Comparison of ENCODE assay signal across 29 cellular contexts in genomic region chr6:27728442-27728841, GRCh38.
"Had no signal": no experiment of that assay in that cellular context is flagged by ENCODE, and none has a peak within 500 bp of the region (broad histone marks: within the 10 kb centered on the region; RNA-seq: fewer than 3 reads in every experiment).

No MANE protein-coding gene starts in this region.

- H3K9me3 Mint-ChIP-seq: stimulated activated effector memory CD8-positive, alpha-beta T cell treated with anti-CD3 and anti-CD28 coated beads, Interleukin-12 subunit alpha, Interleukin-12 subunit beta, amount 100 ng/mL, for 72 hours; stimulated activated memory B cell treated with anti-CD40 and anti-IgM and Interleukin-4, amounts not matched to agents 10 μg/mL and 1 μg/mL and 100 μg/mL, for 72 hours; stimulated activated naive CD8-positive, alpha-beta T cell treated with anti-CD3 and anti-CD28 coated beads, Interleukin-15, amount 100 ng/mL, for 72 hours; stimulated activated naive CD8-positive, alpha-beta T cell treated with anti-CD3 and anti-CD28 coated beads, Interleukin-15, Interleukin-2, amounts not matched to agents 100 ng/mL and 50 ng/mL, for 24 hours; type B pancreatic cell had no signal

- H3K4me3 Mint-ChIP-seq: stimulated activated effector memory CD8-positive, alpha-beta T cell treated with anti-CD3 and anti-CD28 coated beads, Interleukin-12 subunit alpha, Interleukin-12 subunit beta, amount 100 ng/mL, for 72 hours; stimulated activated memory B cell treated with anti-CD40 and anti-IgM and Interleukin-4, amounts not matched to agents 10 μg/mL and 1 μg/mL and 100 μg/mL, for 72 hours; stimulated activated naive B cell treated with anti-CD40 and anti-IgM and Interleukin-4, amounts not matched to agents 10 μg/mL and 1 μg/mL and 100 μg/mL, for 72 hours; stimulated activated naive CD8-positive, alpha-beta T cell treated with anti-CD3 and anti-CD28 coated beads, Interleukin-15, amount 100 ng/mL, for 72 hours; stimulated activated naive CD8-positive, alpha-beta T cell treated with anti-CD3 and anti-CD28 coated beads, Interleukin-15, Interleukin-2, amounts not matched to agents 100 ng/mL and 50 ng/mL, for 24 hours; type B pancreatic cell had no signal

- H3K27ac ChIP-seq: stomach, suprapubic skin, testis, thoracic aorta, thyroid gland, tibial artery, tibial nerve, transverse colon, upper lobe of left lung, upper lobe of right lung, uterus, vagina had no signal

- H3K27ac Mint-ChIP-seq: stimulated activated effector memory CD8-positive, alpha-beta T cell treated with anti-CD3 and anti-CD28 coated beads, Interleukin-12 subunit alpha, Interleukin-12 subunit beta, amount 100 ng/mL, for 72 hours; stimulated activated memory B cell treated with anti-CD40 and anti-IgM and Interleukin-4, amounts not matched to agents 10 μg/mL and 1 μg/mL and 100 μg/mL, for 72 hours; stimulated activated naive B cell treated with anti-CD40 and anti-IgM and Interleukin-4, amounts not matched to agents 10 μg/mL and 1 μg/mL and 100 μg/mL, for 72 hours; stimulated activated naive CD8-positive, alpha-beta T cell treated with anti-CD3 and anti-CD28 coated beads, Interleukin-15, Interleukin-2, amounts not matched to agents 100 ng/mL and 50 ng/mL, for 24 hours; type B pancreatic cell had no signal

- DNase-seq: stimulated activated CD4-positive, alpha-beta T cell treated with anti-CD3 and anti-CD28 coated beads, Interleukin-2, amount 100 ng/mL, for 48 hours; stimulated activated CD4-positive, alpha-beta T cell treated with anti-CD3 and anti-CD28 coated beads, Interleukin-4, amount 100 ng/mL, for 1 hour; stimulated activated CD4-positive, alpha-beta T cell treated with anti-CD3 and anti-CD28 coated beads, Interleukin-4, amount 100 ng/mL, for 24 hours; stimulated activated CD4-positive, alpha-beta T cell treated with anti-CD3 and anti-CD28 coated beads, Interleukin-4, amount 100 ng/mL, for 4 hours; stimulated activated CD8-positive, alpha-beta memory T cell treated with anti-CD3 and anti-CD28 coated beads, Interleukin-4, amount 100 ng/mL, for 48 hours; stimulated activated naive B cell treated with anti-CD40 and anti-IgM and Interleukin-4, amounts not matched to agents 10 μg/mL and 1 μg/mL and 100 μg/mL, for 72 hours; stimulated activated naive CD4-positive, alpha-beta T cell; stimulated activated naive CD4-positive, alpha-beta T cell treated with Interleukin-2 at 50 U/mL for 16 hours; stimulated activated naive CD8-positive, alpha-beta T cell treated with anti-CD3 and anti-CD28 coated beads, Interleukin-15, amount 100 ng/mL, for 72 hours; stimulated activated naive CD8-positive, alpha-beta T cell treated with anti-CD3 and anti-CD28 coated beads, Interleukin-15, Interleukin-2, amounts not matched to agents 100 U/mL and 50 U/mL, for 24 hours; stomach; substantia nigra; testis; thyroid gland; tibial artery; transverse colon; trophoblast cell; upper lobe of left lung; upper lobe of right lung; uterus had no signal

- H3K4me3 ChIP-seq: stomach, suprapubic skin, thoracic aorta, thyroid gland, tibial artery, tibial nerve, transverse colon, upper lobe of left lung, upper lobe of right lung, uterus, vagina had no signal

- H3K36me3 Mint-ChIP-seq: stimulated activated effector memory CD8-positive, alpha-beta T cell treated with anti-CD3 and anti-CD28 coated beads, Interleukin-12 subunit alpha, Interleukin-12 subunit beta, amount 100 ng/mL, for 72 hours; stimulated activated memory B cell treated with anti-CD40 and anti-IgM and Interleukin-4, amounts not matched to agents 10 μg/mL and 1 μg/mL and 100 μg/mL, for 72 hours; stimulated activated naive B cell treated with anti-CD40 and anti-IgM and Interleukin-4, amounts not matched to agents 10 μg/mL and 1 μg/mL and 100 μg/mL, for 72 hours; type B pancreatic cell had no signal

- H3K4me1 ChIP-seq: stomach, suprapubic skin, testis, thyroid gland, tibial artery, tibial nerve, transverse colon, upper lobe of left lung, upper lobe of right lung, uterus, vagina had no signal

- H3K27me3 ChIP-seq: testis, thyroid gland, tibial nerve, upper lobe of left lung, uterus, vagina had no signal

- H3K4me1 Mint-ChIP-seq: stimulated activated effector memory CD8-positive, alpha-beta T cell treated with anti-CD3 and anti-CD28 coated beads, Interleukin-12 subunit alpha, Interleukin-12 subunit beta, amount 100 ng/mL, for 72 hours; stimulated activated memory B cell treated with anti-CD40 and anti-IgM and Interleukin-4, amounts not matched to agents 10 μg/mL and 1 μg/mL and 100 μg/mL, for 72 hours; stimulated activated naive B cell treated with anti-CD40 and anti-IgM and Interleukin-4, amounts not matched to agents 10 μg/mL and 1 μg/mL and 100 μg/mL, for 72 hours; stimulated activated naive CD8-positive, alpha-beta T cell treated with anti-CD3 and anti-CD28 coated beads, Interleukin-15, amount 100 ng/mL, for 72 hours had no signal

- H3K9me3 ChIP-seq: suprapubic skin, testis, thoracic aorta, thyroid gland, tibial artery, tibial nerve, transverse colon, upper lobe of left lung, upper lobe of right lung, uterus, vagina had no signal

- H3K36me3 ChIP-seq: stomach, suprapubic skin, thoracic aorta, thyroid gland, tibial artery, tibial nerve, transverse colon, upper lobe of left lung, upper lobe of right lung, uterus, vagina had no signal

- FAIRE-seq: urothelium cell line had no signal

- ATAC-seq: stimulated activated effector memory CD8-positive, alpha-beta T cell treated with anti-CD3 and anti-CD28 coated beads, Interleukin-12 subunit alpha, Interleukin-12 subunit beta, amount 100 ng/mL, for 72 hours; stimulated activated memory B cell treated with anti-CD40 and anti-IgM and Interleukin-4, amounts not matched to agents 10 μg/mL and 1 μg/mL and 100 μg/mL, for 72 hours; stimulated activated naive B cell treated with anti-CD40 and anti-IgM and Interleukin-4, amounts not matched to agents 10 μg/mL and 1 μg/mL and 100 μg/mL, for 72 hours; stimulated activated naive CD8-positive, alpha-beta T cell treated with anti-CD3 and anti-CD28 coated beads, Interleukin-15, amount 100 ng/mL, for 72 hours; stimulated activated naive CD8-positive, alpha-beta T cell treated with anti-CD3 and anti-CD28 coated beads, Interleukin-15, Interleukin-2, amounts not matched to agents 100 U/mL and 50 U/mL, for 24 hours; upper lobe of right lung had no signal
